In the genomic region with DNA sequence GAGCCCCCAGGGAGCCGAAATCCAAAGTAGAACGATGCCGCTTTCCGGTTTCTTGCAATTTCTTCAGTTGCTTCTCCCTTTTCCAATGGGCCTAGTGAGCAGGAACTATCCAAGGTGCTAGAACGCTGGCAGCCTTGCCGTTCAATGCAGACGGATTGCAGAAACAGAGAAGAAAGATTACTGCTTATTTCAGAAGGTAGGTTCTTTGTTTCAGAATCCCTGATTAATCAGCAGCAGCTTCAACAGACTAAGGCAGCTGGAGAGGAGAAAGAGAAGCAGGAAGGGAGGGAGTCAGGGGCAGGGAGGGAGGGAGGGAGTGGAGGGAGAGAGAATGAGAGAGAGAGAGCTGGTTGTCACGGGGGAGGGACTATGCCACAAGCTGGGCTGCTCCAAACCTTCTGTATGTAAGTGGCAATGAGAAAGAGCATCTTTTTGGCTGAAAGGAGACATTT, we compare ENCODE assay signal across 8 cellular contexts. TPM values are rescaled to one million over a fixed set of nuclear protein-coding genes. Genes with fewer than 3 reads are reported as not detected.
DNase-seq lines count a peak whose midpoint lies in the region; ATAC-seq, FAIRE-seq and TF ChIP-seq lines count a peak whose summit lies in the region.
"Had no signal": no experiment of that assay in that cellular context is flagged by ENCODE, and none has a peak within 500 bp of the region (broad histone marks: within the 10 kb centered on the region; RNA-seq: fewer than 3 reads in every experiment).

No MANE protein-coding gene starts in this region.

- no peak for TF ChIP-seq CTCF in GM12878 (IDR thresholded peaks at IDR 0.05 in 2 of 3, conservative IDR thresholded peaks at IDR 0.05 in 1 of 3; ENCODE audit: control insufficient read depth in 2 of 3, extremely low read depth in 1 of 3, insufficient read depth in 1 of 3, low read depth in 3 of 3, low read length in 3 of 3)

- H3K4me3 ChIP-seq in GM12878, result no peak overlapping the region
- no peak overlapping the region for H3K4me3 ChIP-seq in CD8-positive, alpha-beta memory T cell (ENCODE audit: low read length)

- TF ChIP-seq POLR2A in GM12878 (IDR thresholded peaks at IDR 0.05; ENCODE audit: low read depth, low read length), result no peak

- CTCF ChIA-PET in GM12878 (lab: Yijun Ruan, JAX), result interaction anchor here (1.1 kb wide), 1 partner anchor 117 kb away, joined by 3 read pairs; no protein-coding TSS in a partner anchor
- CTCF ChIA-PET in CD8-positive, alpha-beta memory T cell (lab: Charles Lee), result no interaction called here

- POLR2A ChIA-PET in GM12878 (lab: Charles Lee), result no interaction called here
- POLR2A ChIA-PET in CD8-positive, alpha-beta memory T cell (lab: Charles Lee), result no interaction called here

- H2AFZ ChIP-seq in GM12878 (ENCODE audit: control insufficient read depth, low read depth, low read length), result no peak overlapping the region

- RAD21 ChIA-PET in GM12878 (lab: Charles Lee; ENCODE audit: unreplicated experiment), result no interaction called here

- TF ChIP-seq EP300 in GM12878 (IDR thresholded peaks at IDR 0.05; ENCODE audit: borderline replicate concordance in 1 of 2, control insufficient read depth in 1 of 2, low read depth in 2 of 2, low read length in 2 of 2), result no peak

- no peak for TF ChIP-seq RAD21 in GM12878 (IDR thresholded peaks at IDR 0.05; ENCODE audit: insufficient read depth, low read depth, low read length)

- no peaks in the 10 kb centered on the region for H4K20me1 ChIP-seq in GM12878 (ENCODE audit: control insufficient read depth, insufficient read depth)

- no peaks in the 10 kb centered on the region for H3K4me1 Mint-ChIP-seq in CD8-positive, alpha-beta memory T cell

- DNase-seq in HK-2 (ENCODE audit: unreplicated experiment) (peak; percentile 33), NCI-H2171 treated with DMSO at 0.1 percent for 48 hours (lab: John Stamatoyannopoulos, UW) (peak; percentile 75), GM12878 (ENCODE audit: low read depth, low spot score) (no peak), lung microvascular endothelial cell (ENCODE audit: low read depth in 2 of 2) (peak; percentile 0 to 35)
- DNase-seq in CD8-positive, alpha-beta memory T cell, result no peak

- no peak overlapping the region for H3K4me3 Mint-ChIP-seq in CD8-positive, alpha-beta memory T cell

- H3K4me1 ChIP-seq in GM12878 (ENCODE audit: control insufficient read depth, insufficient read depth, low read length), result no peaks in the 10 kb centered on the region
- no peaks in the 10 kb centered on the region for H3K4me1 ChIP-seq in CD8-positive, alpha-beta memory T cell (ENCODE audit: insufficient read depth, low read length)

- ATAC-seq in GM12878 (no peak), GM21390 (IDR thresholded peaks at IDR 0.05; ENCODE audit: unreplicated experiment) (no peak), HG02623 (IDR thresholded peaks at IDR 0.05; ENCODE audit: unreplicated experiment) (no peak)
- ATAC-seq: Panc1 had no signal

- no peak overlapping the region for H3K9ac ChIP-seq in GM12878 (ENCODE audit: control insufficient read depth, insufficient read depth, low read length)

- no peaks in the 10 kb centered on the region for H3K27me3 ChIP-seq in GM12878 (replicated peaks in 1 of 2; ENCODE audit: control insufficient read depth in 2 of 2, insufficient read depth in 2 of 2, low read length in 1 of 2)
- peaks cover 3% of the 10 kb centered on the region for H3K27me3 ChIP-seq in CD8-positive, alpha-beta memory T cell (ENCODE audit: insufficient read depth, low read length, poor library complexity, severe bottlenecking)

- H3K27me3 Mint-ChIP-seq in CD8-positive, alpha-beta memory T cell, result peaks cover 8 to 46% of the 10 kb centered on the region in 2 donors

- no peaks in the 10 kb centered on the region for H3K79me2 ChIP-seq in GM12878 (ENCODE audit: control insufficient read depth, insufficient read depth, low read length)

- intact Hi-C loops in GM12878 (cut with micrococcal nuclease; ENCODE audit: unreplicated experiment), result no loop called here

- in situ Hi-C loops in GM12878 (cut with MboI), result no loop called here

- H3K36me3 Mint-ChIP-seq in CD8-positive, alpha-beta memory T cell, result no peaks in the 10 kb centered on the region

- H3K9me3 Mint-ChIP-seq in CD8-positive, alpha-beta memory T cell, result peaks cover 0 to 3% (median 0%) of the 10 kb centered on the region in 5 donors

- no peak for FAIRE-seq in GM12878 (lab: Jason Lieb, UNC)

- no peak overlapping the region for H3K27ac ChIP-seq in GM12878 (ENCODE audit: control insufficient read depth, insufficient read depth)
- no peak overlapping the region for H3K27ac ChIP-seq in CD8-positive, alpha-beta memory T cell (ENCODE audit: low read depth, low read length)

- SMC1A ChIA-PET in GM12878 (lab: Charles Lee; ENCODE audit: uncharacterized antibody, unreplicated experiment), result no interaction called here

- no peak overlapping the region for H3K27ac Mint-ChIP-seq in CD8-positive, alpha-beta memory T cell

- no TSS peak for BruUV-seq in GM12878 (replicated peaks; lab: Mats Ljungman, UMichigan)

- H3K4me2 ChIP-seq in GM12878 (ENCODE audit: control insufficient read depth, insufficient read depth), result no peak overlapping the region

- no peaks in the 10 kb centered on the region for H3K9me3 ChIP-seq in GM12878 (replicated peaks; ENCODE audit: control insufficient read depth, insufficient read depth, low read length)
- H3K9me3 ChIP-seq in CD8-positive, alpha-beta memory T cell (ENCODE audit: low read length), result no peaks in the 10 kb centered on the region

- WGBS in GM12878 (ENCODE audit: insufficient coverage, insufficient replicate concordance, low lambda C conversion rate, missing lambda C conversion rate), result 16% methylated on average over 8 of the region's 8 CpGs

- no peaks in the 10 kb centered on the region for H3K36me3 ChIP-seq in GM12878 (ENCODE audit: control insufficient read depth in 2 of 2, insufficient read depth in 2 of 2, low read length in 1 of 2)
- no peaks in the 10 kb centered on the region for H3K36me3 ChIP-seq in CD8-positive, alpha-beta memory T cell (ENCODE audit: insufficient read depth, low read length)

TF ChIP-seq in GM12878, 131 proteins besides CTCF, POLR2A, EP300 and RAD21:
- TF ChIP-seq, protein P1, sequence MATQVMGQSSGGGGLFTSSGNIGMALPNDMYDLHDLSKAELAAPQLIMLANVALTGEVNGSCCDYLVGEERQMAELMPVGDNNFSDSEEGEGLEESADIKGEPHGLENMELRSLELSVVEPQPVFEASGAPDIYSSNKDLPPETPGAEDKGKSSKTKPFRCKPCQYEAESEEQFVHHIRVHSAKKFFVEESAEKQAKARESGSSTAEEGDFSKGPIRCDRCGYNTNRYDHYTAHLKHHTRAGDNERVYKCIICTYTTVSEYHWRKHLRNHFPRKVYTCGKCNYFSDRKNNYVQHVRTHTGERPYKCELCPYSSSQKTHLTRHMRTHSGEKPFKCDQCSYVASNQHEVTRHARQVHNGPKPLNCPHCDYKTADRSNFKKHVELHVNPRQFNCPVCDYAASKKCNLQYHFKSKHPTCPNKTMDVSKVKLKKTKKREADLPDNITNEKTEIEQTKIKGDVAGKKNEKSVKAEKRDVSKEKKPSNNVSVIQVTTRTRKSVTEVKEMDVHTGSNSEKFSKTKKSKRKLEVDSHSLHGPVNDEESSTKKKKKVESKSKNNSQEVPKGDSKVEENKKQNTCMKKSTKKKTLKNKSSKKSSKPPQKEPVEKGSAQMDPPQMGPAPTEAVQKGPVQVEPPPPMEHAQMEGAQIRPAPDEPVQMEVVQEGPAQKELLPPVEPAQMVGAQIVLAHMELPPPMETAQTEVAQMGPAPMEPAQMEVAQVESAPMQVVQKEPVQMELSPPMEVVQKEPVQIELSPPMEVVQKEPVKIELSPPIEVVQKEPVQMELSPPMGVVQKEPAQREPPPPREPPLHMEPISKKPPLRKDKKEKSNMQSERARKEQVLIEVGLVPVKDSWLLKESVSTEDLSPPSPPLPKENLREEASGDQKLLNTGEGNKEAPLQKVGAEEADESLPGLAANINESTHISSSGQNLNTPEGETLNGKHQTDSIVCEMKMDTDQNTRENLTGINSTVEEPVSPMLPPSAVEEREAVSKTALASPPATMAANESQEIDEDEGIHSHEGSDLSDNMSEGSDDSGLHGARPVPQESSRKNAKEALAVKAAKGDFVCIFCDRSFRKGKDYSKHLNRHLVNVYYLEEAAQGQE (IDR thresholded peaks at IDR 0.05; ENCODE audit: low read depth, low read length), result peak; percentile 83
- no peak for TF ChIP-seq BMI1 (IDR thresholded peaks at IDR 0.05; ENCODE audit: borderline replicate concordance)

RNA-seq across cellular contexts. Expression of a gene that starts 0.6 kb away (rescaled TPM):
- total RNA-seq in GM12878 (2013; cell fraction: nucleolus; rRNA removed), result not detected in 2 replicates
- total RNA-seq in GM12878 (2014; rRNA removed) (not detected in 2 replicates), GM12878 (2014; rRNA removed; fragmentation: Illumina TruSeq; extraction: Trizol) (not detected in 2 replicates), GM12878 (2021) (not detected in 2 replicates), lung microvascular endothelial cell (not detected in 2 replicates)
- polyA plus RNA-seq in GM12878 (2011; ENCODE audit: low read depth), result not detected
- polyA plus RNA-seq in GM12878 (2011; rRNA removed) (0.03 TPM in 1 of 2 replicates, not detected in the other), GM12878 (2014; fragmentation: Illumina TruSeq; extraction: Trizol) (not detected in 2 replicates), GM12878 (2014; fragmentation: Nextera tagmentation; extraction: Ambion mirVana) (not detected), GM12878 (2014; rRNA removed) (not detected in 2 replicates), GM12878 (2016; fragmentation: Nextera tagmentation; extraction: Ambion mirVana) (not detected)
- not detected in 2 replicates for polyA plus RNA-seq in GM12878 (2011; cell fraction: cytosol; rRNA removed)
- polyA plus RNA-seq in GM12878 (2011; cell fraction: nucleus; rRNA removed), result 0.03 TPM in 2 replicates
- polyA plus RNA-seq in GM12878 (2012), result not detected in 2 replicates
- not detected in 2 replicates for polyA minus RNA-seq in GM12878 (2011; rRNA and poly(A)+ RNA removed)
- polyA minus RNA-seq in GM12878 (2011; cell fraction: cytosol; rRNA and poly(A)+ RNA removed), result not detected in 2 replicates
- polyA minus RNA-seq in GM12878 (2011; cell fraction: nucleus; rRNA and poly(A)+ RNA removed), result not detected in 2 replicates
- total RNA-seq in CD8-positive, alpha-beta memory T cell, result not detected
- not detected for polyA plus RNA-seq in CD8-positive, alpha-beta memory T cell

Comparison
In these comparisons a context has a peak if more than half of its experiments do, and no peak if none do; other contexts are left out.
1. DNase-seq: peak in HK-2 (single experiment), NCI-H2171 treated with DMSO at 0.1 percent for 48 hours (single experiment) and lung microvascular endothelial cell (2 of 2); none in GM12878 (single experiment) and CD8-positive, alpha-beta memory T cell (0 of 5).